ENCODE assay signal across 12 cellular contexts in the genomic region with DNA sequence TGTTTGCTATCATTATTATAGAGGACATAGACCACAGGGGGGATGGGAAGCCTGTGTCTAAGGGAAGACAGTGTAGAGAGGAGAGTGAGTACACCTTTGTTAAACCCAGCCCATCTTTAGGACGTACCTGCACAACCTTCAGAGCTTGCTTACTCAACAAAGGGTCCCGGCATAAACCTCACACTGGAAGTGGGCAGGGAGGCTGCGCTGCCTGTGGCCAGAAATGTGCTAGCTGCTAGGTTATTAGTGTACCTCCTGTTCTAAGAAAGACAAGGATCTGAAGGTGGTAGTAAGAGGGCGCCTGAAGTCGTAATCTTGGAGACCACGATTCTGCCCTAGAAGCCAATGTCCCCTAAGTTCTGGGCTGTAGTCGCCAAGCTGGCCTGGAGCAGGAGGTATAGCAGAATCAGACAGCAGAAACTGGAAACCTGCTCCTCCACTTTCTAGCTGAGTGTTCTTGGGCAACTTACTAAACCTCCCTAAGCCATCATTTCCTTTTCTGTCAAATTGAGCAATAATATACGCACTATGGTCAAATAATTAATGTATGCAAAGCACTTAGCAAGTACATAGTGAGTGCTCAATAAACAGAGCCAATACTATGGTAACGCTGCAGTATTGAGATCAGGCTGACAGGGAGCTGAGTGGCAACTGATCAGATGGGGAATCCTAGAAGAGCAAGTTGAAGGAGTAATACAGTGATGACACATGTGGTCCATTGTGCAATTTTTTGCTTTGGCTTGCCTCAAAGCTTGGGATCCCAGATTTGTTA. TPM values are rescaled to one million over a fixed set of nuclear protein-coding genes. Genes with fewer than 3 reads are reported as not detected.
DNase-seq lines count a peak whose midpoint lies in the region; ATAC-seq and TF ChIP-seq lines count a peak whose summit lies in the region.
"Had no signal": no experiment of that assay in that cellular context is flagged by ENCODE, and none has a peak within 500 bp of the region (broad histone marks: within the 10 kb centered on the region; RNA-seq: fewer than 3 reads in every experiment).

No MANE protein-coding gene starts in this region.

- H3K27me3 Mint-ChIP-seq in effector memory CD8-positive, alpha-beta T cell, result no peaks in the 10 kb centered on the region
- H3K27me3 Mint-ChIP-seq in CD8-positive, alpha-beta T cell (ENCODE audit: low read depth), result no peaks in the 10 kb centered on the region
- H3K27me3 Mint-ChIP-seq: stimulated activated naive CD8-positive, alpha-beta T cell treated with anti-CD3 and anti-CD28 coated beads, Interleukin-15, Interleukin-2, amounts not matched to agents 100 ng/mL and 50 ng/mL, for 24 hours had no signal

- peak; percentile 44 for DNase-seq in GM03348 (ENCODE audit: low spot score)
- peak; percentile 72 to 85 for DNase-seq in NOMO-1 (lab: John Stamatoyannopoulos, UW; ENCODE audit: unreplicated experiment in 2 of 2)
- DNase-seq in effector memory CD8-positive, alpha-beta T cell, result no peak
- no peak for DNase-seq in omental fat pad (ENCODE audit: low spot score)
- no peak for DNase-seq in pons (ENCODE audit: low spot score)
- no peak for DNase-seq in HEK293T (ENCODE audit: extremely low spot score)
- DNase-seq in NCI-H82 treated with DMSO at 0.1 percent for 48 hours (lab: John Stamatoyannopoulos, UW; ENCODE audit: unreplicated experiment), result no peak
- no peak for DNase-seq in CD8-positive, alpha-beta T cell
- DNase-seq: adrenal gland, NCI-H2227 treated with DMSO at 0.1 percent for 48 hours had no signal

- no peaks in the 10 kb centered on the region for H3K27me3 ChIP-seq in CD8-positive, alpha-beta T cell (ENCODE audit: insufficient read depth, low read length)
- H3K27me3 ChIP-seq: adrenal gland, SJSA1 had no signal

- POLR2A ChIA-PET in HEK293T (lab: Yijun Ruan, JAX), result interaction anchor here (1.9 kb wide), 1 partner anchor 17 kb away, joined by 6 read pairs; the partner anchor contains the start of gene AKIRIN2
- POLR2A ChIA-PET in CD8-positive, alpha-beta T cell (lab: Charles Lee), result interaction anchor here (0.5 to 1.1 kb wide), 3 partner anchors 13 to 84 kb away, joined by 3 to 5 read pairs (median 3); partner anchors contain the start of gene AKIRIN2

- no peaks in the 10 kb centered on the region for H3K4me1 ChIP-seq in CD8-positive, alpha-beta T cell (ENCODE audit: insufficient read depth, low read length)

- H3K36me3 Mint-ChIP-seq in effector memory CD8-positive, alpha-beta T cell (ENCODE audit: insufficient read depth), result no peaks in the 10 kb centered on the region
- no peaks in the 10 kb centered on the region for H3K36me3 Mint-ChIP-seq in CD8-positive, alpha-beta T cell

- H3K27ac Mint-ChIP-seq in effector memory CD8-positive, alpha-beta T cell, result peak overlapping the region; percentile 66 to 89
- no peak overlapping the region for H3K27ac Mint-ChIP-seq in CD8-positive, alpha-beta T cell
- H3K27ac Mint-ChIP-seq: stimulated activated naive CD8-positive, alpha-beta T cell treated with anti-CD3 and anti-CD28 coated beads, Interleukin-15, Interleukin-2, amounts not matched to agents 100 ng/mL and 50 ng/mL, for 24 hours had no signal

- intact Hi-C loops in CD8-positive, alpha-beta T cell (cut with DNase I, micrococcal nuclease), result no loop called here

- no peak overlapping the region for H3K27ac ChIP-seq in CD8-positive, alpha-beta T cell (ENCODE audit: low read depth, low read length)
- H3K27ac ChIP-seq: adrenal gland, SJSA1 had no signal

- peaks cover 25 to 28% of the 10 kb centered on the region in 2 donors for H3K4me1 Mint-ChIP-seq in effector memory CD8-positive, alpha-beta T cell (ENCODE audit: low read depth in 2 of 2)
- peaks cover 22% of the 10 kb centered on the region for H3K4me1 Mint-ChIP-seq in CD8-positive, alpha-beta T cell (ENCODE audit: low read depth)

- no peak for TF ChIP-seq CTCF in omental fat pad (IDR thresholded peaks at IDR 0.05)
- no peak for TF ChIP-seq CTCF in CD8-positive, alpha-beta T cell (IDR thresholded peaks at IDR 0.05)

- no peak overlapping the region for H3K4me3 ChIP-seq in CD8-positive, alpha-beta T cell (ENCODE audit: low read depth, low read length)
- H3K4me3 ChIP-seq: adrenal gland, SJSA1 had no signal

- H3K4me3 Mint-ChIP-seq in effector memory CD8-positive, alpha-beta T cell, result peak overlapping the region; percentile 32 to 54
- H3K4me3 Mint-ChIP-seq in CD8-positive, alpha-beta T cell, result no peak overlapping the region
- H3K4me3 Mint-ChIP-seq: stimulated activated naive CD8-positive, alpha-beta T cell treated with anti-CD3 and anti-CD28 coated beads, Interleukin-15, Interleukin-2, amounts not matched to agents 100 ng/mL and 50 ng/mL, for 24 hours had no signal

- no peaks in the 10 kb centered on the region for H3K36me3 ChIP-seq in CD8-positive, alpha-beta T cell (ENCODE audit: insufficient read depth, low read length)
- H3K36me3 ChIP-seq: adrenal gland, SJSA1 had no signal

- CTCF ChIA-PET in HEK293T (lab: Yijun Ruan, JAX), result interaction anchor here (0.6 kb wide), 2 partner anchors 10 to 228 kb away, joined by 3 to 4 read pairs; no protein-coding TSS in a partner anchor
- CTCF ChIA-PET in CD8-positive, alpha-beta T cell (lab: Charles Lee), result no interaction called here

- peak; percentile 72 for ATAC-seq in effector memory CD8-positive, alpha-beta T cell (replicated peaks)
- peak; percentile 69 for ATAC-seq in omental fat pad (ENCODE audit: low FRiP score)
- no peak for ATAC-seq in CD8-positive, alpha-beta T cell

- no peaks in the 10 kb centered on the region for H3K9me3 Mint-ChIP-seq in effector memory CD8-positive, alpha-beta T cell
- no peaks in the 10 kb centered on the region for H3K9me3 Mint-ChIP-seq in CD8-positive, alpha-beta T cell
- H3K9me3 Mint-ChIP-seq: stimulated activated naive CD8-positive, alpha-beta T cell treated with anti-CD3 and anti-CD28 coated beads, Interleukin-15, Interleukin-2, amounts not matched to agents 100 ng/mL and 50 ng/mL, for 24 hours had no signal

- H3K9me3 ChIP-seq in CD8-positive, alpha-beta T cell (ENCODE audit: low read length), result no peaks in the 10 kb centered on the region
- H3K9me3 ChIP-seq: adrenal gland, SJSA1 had no signal

TF ChIP-seq in HEK293T, 16 proteins besides CTCF, POLR2A, EP300 and RAD21:
- no peak for TF ChIP-seq FOXM1 (IDR thresholded peaks at IDR 0.05; ENCODE audit: borderline replicate concordance)
- TF ChIP-seq ARNT (IDR thresholded peaks at IDR 0.05), result no peak
- TF ChIP-seq LEF1 (IDR thresholded peaks at IDR 0.05; ENCODE audit: borderline replicate concordance), result no peak
- TF ChIP-seq BHLHE40 (IDR thresholded peaks at IDR 0.05; ENCODE audit: borderline replicate concordance), result no peak
- no peak for TF ChIP-seq FOXK2 (IDR thresholded peaks at IDR 0.05)
- TF ChIP-seq NFRKB (IDR thresholded peaks at IDR 0.05), result no peak
- no peak for TF ChIP-seq SP1 (IDR thresholded peaks at IDR 0.05)
- no peak for TF ChIP-seq L3MBTL2 (conservative IDR thresholded peaks at IDR 0.05)
- no peak for TF ChIP-seq SUZ12 (IDR thresholded peaks at IDR 0.05)
- TF ChIP-seq HDGF (IDR thresholded peaks at IDR 0.05; ENCODE audit: borderline replicate concordance), result no peak
- TF ChIP-seq ZNF384 (IDR thresholded peaks at IDR 0.05), result no peak
- TF ChIP-seq FOXA1 (IDR thresholded peaks at IDR 0.05), result no peak
- no peak for TF ChIP-seq ELF4 (IDR thresholded peaks at IDR 0.05)

RNA-seq across cellular contexts. Expression of gene AKIRIN2, which starts 16.8 kb away (rescaled TPM):
- 10 to 100 TPM; 22.9 to 41.6 (median 34.6) TPM for total RNA-seq in omental fat pad
- 10 to 100 TPM; 79.4 to 82.4 TPM for total RNA-seq in CD8-positive, alpha-beta T cell

Comparison
In these comparisons a context has a peak if more than half of its experiments do, and no peak if none do; other contexts are left out.
1. DNase-seq: peak in GM03348 (single experiment) and NOMO-1 (2 of 2); none in effector memory CD8-positive, alpha-beta T cell (0 of 3), omental fat pad (single experiment), pons (single experiment), HEK293T (single experiment), NCI-H82 treated with DMSO at 0.1 percent for 48 hours (single experiment) and CD8-positive, alpha-beta T cell (0 of 7).